In the genomic region with DNA sequence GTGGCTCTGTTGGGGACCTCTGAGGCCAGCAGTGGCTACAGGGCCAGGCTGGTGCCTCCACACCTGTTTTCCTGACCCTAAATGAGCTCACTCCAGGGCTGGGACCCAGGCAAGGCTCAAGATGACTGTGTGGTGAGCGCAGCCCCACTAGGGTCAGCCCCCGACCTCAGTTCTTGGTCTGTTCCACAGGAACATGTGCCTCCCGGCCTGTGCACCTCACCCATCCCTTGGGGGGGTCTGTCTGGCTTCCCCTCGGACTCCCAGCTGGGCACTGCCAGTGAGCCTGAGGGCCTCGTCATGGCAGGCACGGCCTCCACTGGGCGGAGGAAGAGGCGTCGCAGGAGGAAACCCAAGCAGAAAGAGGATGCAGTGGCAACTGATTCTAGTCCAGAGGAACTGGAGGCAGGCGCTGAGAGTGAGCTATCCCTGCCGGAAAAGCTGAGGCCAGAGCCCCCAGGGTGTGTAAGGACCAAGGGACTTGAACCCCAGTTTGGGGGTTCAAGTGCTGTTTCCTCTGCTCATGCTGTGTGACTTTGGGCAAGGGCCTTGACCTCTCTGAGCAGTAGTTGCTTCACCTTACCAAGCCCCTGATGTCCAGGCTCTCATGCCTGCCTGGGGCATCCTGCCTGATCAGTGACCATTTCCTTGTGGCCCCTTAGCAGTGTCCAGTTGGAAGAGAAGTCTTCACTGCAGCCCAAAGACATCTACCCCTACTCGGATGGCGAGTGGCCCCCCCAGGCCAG, we compare ENCODE assay signal across 27 cellular contexts. TPM values are rescaled to one million over a fixed set of nuclear protein-coding genes. Genes with fewer than 3 reads are reported as not detected.
"Had no signal": no experiment of that assay in that cellular context is flagged by ENCODE, and none has a peak within 500 bp of the region (broad histone marks: within the 10 kb centered on the region; RNA-seq: fewer than 3 reads in every experiment).

No MANE protein-coding gene starts in this region.

- H3K79me2 ChIP-seq: parathyroid adenoma had no signal

- H3K4me1 ChIP-seq: left lung, lower lobe of right lung, parathyroid adenoma, transverse colon, upper lobe of right lung, uterus had no signal

- DNase-seq: dermis blood vessel endothelial cell; effector memory CD4-positive, alpha-beta T cell; erythroblast; esophagus squamous epithelium; foreskin melanocyte; left lung; lower lobe of right lung; natural killer cell; stimulated activated CD4-positive, alpha-beta T cell treated with anti-CD3 and anti-CD28 coated beads, Interleukin-12 subunit alpha, Interleukin-12 subunit beta, amount 100 ng/mL, for 4 hours; stimulated activated CD4-positive, alpha-beta T cell treated with anti-CD3 and anti-CD28 coated beads, Interleukin-1b, Interleukin-23, amount 100 ng/mL, for 48 hours; stimulated activated CD4-positive, alpha-beta T cell treated with anti-CD3 and anti-CD28 coated beads, Interleukin-4, amount 100 ng/mL, for 1 hour; stimulated activated CD8-positive, alpha-beta memory T cell treated with anti-CD3 and anti-CD28 coated beads, Interleukin-4, amount 100 ng/mL, for 48 hours; stimulated activated naive CD4-positive, alpha-beta T cell; stimulated activated naive CD8-positive, alpha-beta T cell treated with anti-CD3 and anti-CD28 coated beads, Interleukin-15, amount 100 ng/mL, for 72 hours; transverse colon; upper lobe of right lung; uterus had no signal

- H3K4me2 ChIP-seq: smooth muscle cell had no signal

- H2AFZ ChIP-seq: parathyroid adenoma had no signal

- H3K9me3 ChIP-seq: esophagus squamous epithelium, left lung, lower lobe of right lung, neutrophil, suprapubic skin, transverse colon, upper lobe of right lung, uterus had no signal

- H3K9ac ChIP-seq: parathyroid adenoma had no signal

- H3K4me3 ChIP-seq: coronary artery, esophagus squamous epithelium, left lung, lower lobe of right lung, smooth muscle cell, suprapubic skin, transverse colon, upper lobe of right lung, uterus had no signal

- H3K27ac ChIP-seq: coronary artery, esophagus squamous epithelium, left lung, lower lobe of right lung, neutrophil, parathyroid adenoma, suprapubic skin, transverse colon, upper lobe of right lung, uterus had no signal

- H3K36me3 ChIP-seq: neutrophil, upper lobe of right lung, uterus had no signal

- FAIRE-seq: endothelial cell of umbilical vein, keratinocyte had no signal

- ATAC-seq: left lung; lower lobe of right lung; natural killer cell; sciatic nerve; stimulated activated naive CD8-positive, alpha-beta T cell treated with anti-CD3 and anti-CD28 coated beads, Interleukin-15, amount 100 ng/mL, for 72 hours; upper lobe of right lung had no signal

- H3K27me3 ChIP-seq: esophagus squamous epithelium, left lung, suprapubic skin, transverse colon, upper lobe of right lung, uterus had no signal

RNA-seq across cellular contexts. Expression of gene LPIN3, which starts 8.0 kb away (rescaled TPM):
- polyA plus RNA-seq: neural cell had no signal

RNA-seq across cellular contexts. Expression of gene EMILIN3, which starts 18.0 kb away (rescaled TPM):
- total RNA-seq: endothelial cell of umbilical vein, mesenteric fat pad, natural killer cell, upper lobe of right lung had no signal
- polyA plus RNA-seq: keratinocyte had no signal
